Comparison of ENCODE assay signal across 8 cellular contexts in genomic region chr7:98280791-98281756, GRCh38. TPM values are rescaled to one million over a fixed set of nuclear protein-coding genes. Genes with fewer than 3 reads are reported as not detected.
DNase-seq lines count a peak whose midpoint lies in the region; ATAC-seq and TF ChIP-seq lines count a peak whose summit lies in the region.

TSS of gene BRI3 (plus strand) at chr7:98281686. CDS start at chr7:98281796, 110 bp downstream.

- in situ Hi-C loops in GM23248 (cut with MboI), result loop anchor here (25.0 kb wide), 1 partner anchor 456 kb away; no protein-coding TSS in a partner anchor

- ATAC-seq in foreskin keratinocyte, result peak; percentile 60

- H3K4me3 ChIP-seq in GM23248 (peak within 1 kb of the TSS; percentile 86), Loucy (ENCODE audit: low read length, poor library complexity, severe bottlenecking) (peak within 1 kb of the TSS; percentile 95), neuron (ENCODE audit: low read length) (peak within 1 kb of the TSS; percentile 68), subcutaneous abdominal adipose tissue (ENCODE audit: low read depth in 1 of 5, low read length in 5 of 5) (peak within 1 kb of the TSS; percentile 81 to 87 (median 85))

- no peaks in the 10 kb centered on the region for H4K20me1 ChIP-seq in GM23248 (ENCODE audit: insufficient read depth)
- H4K20me1 ChIP-seq in Loucy (ENCODE audit: insufficient read depth, low read length, poor library complexity, severe bottlenecking), result peaks cover 32% of the 10 kb centered on the region

- H3K9me2 ChIP-seq in GM23248 (ENCODE audit: insufficient read depth) (no peaks in the 10 kb centered on the region), Loucy (replicated peaks; ENCODE audit: low read depth, low read length) (no peaks in the 10 kb centered on the region)

- H3K4me1 ChIP-seq in GM23248 (ENCODE audit: insufficient read depth) (peaks cover 15% of the 10 kb centered on the region), Loucy (ENCODE audit: insufficient read depth, low read length, poor library complexity, severe bottlenecking) (peaks cover 35% of the 10 kb centered on the region), foreskin keratinocyte (peaks cover 17% of the 10 kb centered on the region), neuron (ENCODE audit: insufficient read depth, low read length) (peaks cover 40% of the 10 kb centered on the region), subcutaneous abdominal adipose tissue (ENCODE audit: control insufficient read depth in 5 of 5, insufficient read depth in 5 of 5, low read length in 5 of 5) (peaks cover 8 to 57% (median 53%) of the 10 kb centered on the region in 5 donors)

- H3K9ac ChIP-seq in GM23248 (peak within 1 kb of the TSS; percentile 95), Loucy (ENCODE audit: low read depth, low read length, poor library complexity, severe bottlenecking) (peak within 1 kb of the TSS; percentile 92), subcutaneous abdominal adipose tissue (ENCODE audit: low read length in 5 of 5) (peak within 1 kb of the TSS; percentile 38 to 97 (median 93))

- peaks cover 14% of the 10 kb centered on the region for H3F3A ChIP-seq in GM23248 (ENCODE audit: insufficient read depth)
- H3F3A ChIP-seq in Loucy (ENCODE audit: low read depth), result no peaks in the 10 kb centered on the region

- H3K36me3 ChIP-seq in GM23248 (ENCODE audit: low read depth) (no peaks in the 10 kb centered on the region; the same call in 1 of the 2 replicates), Loucy (ENCODE audit: insufficient read depth, low read length) (no peaks in the 10 kb centered on the region), neuron (ENCODE audit: insufficient read depth, low read length) (peaks cover 13% of the 10 kb centered on the region), subcutaneous abdominal adipose tissue (ENCODE audit: control insufficient read depth in 5 of 5, insufficient read depth in 5 of 5, low read length in 5 of 5) (no peaks in the 10 kb centered on the region)

- H3K9me3 ChIP-seq in GM23248 (ENCODE audit: low read depth), result no peaks in the 10 kb centered on the region
- H3K9me3 ChIP-seq in Loucy (ENCODE audit: insufficient read depth, low read depth, low read length), result no peaks in the 10 kb centered on the region
- H3K9me3 ChIP-seq in neuron (ENCODE audit: low read length), result no peaks in the 10 kb centered on the region
- H3K9me3 ChIP-seq in subcutaneous abdominal adipose tissue (ENCODE audit: control insufficient read depth in 5 of 5, low read length in 5 of 5), result no peaks in the 10 kb centered on the region

- 1 to 4% methylated on average over 24 to 61 of the region's 92 CpGs for WGBS in GM23248 (ENCODE audit: low coverage in 1 of 2, low lambda C conversion rate in 2 of 2, missing lambda C conversion rate in 2 of 2), 2 experiments

- H3K27me3 ChIP-seq in GM23248 (replicated peaks; ENCODE audit: insufficient read depth) (no peaks in the 10 kb centered on the region), Loucy (ENCODE audit: insufficient read depth, low read length, poor library complexity, severe bottlenecking) (no peaks in the 10 kb centered on the region), foreskin keratinocyte (no peaks in the 10 kb centered on the region), neuron (ENCODE audit: insufficient read depth, low read length) (no peaks in the 10 kb centered on the region), subcutaneous abdominal adipose tissue (ENCODE audit: control insufficient read depth in 5 of 5, insufficient read depth in 4 of 5, low read length in 5 of 5) (no peaks in the 10 kb centered on the region)

- DNase-seq in Daoy (ENCODE audit: low read depth) (peak; percentile 91), GM23248 (peak; percentile 96), SHP77 treated with DMSO at 0.1 percent for 48 hours (lab: John Stamatoyannopoulos, UW) (peak; percentile 24), activated gamma-delta T cell treated with Interleukin-2 at 50 U/mL for 16 hours (peak; percentile 90), foreskin keratinocyte (peak in 1 of 2 donors; percentile 40)

- H3K79me2 ChIP-seq in GM23248 (ENCODE audit: insufficient read depth) (peaks cover 42% of the 10 kb centered on the region), Loucy (ENCODE audit: insufficient read depth, low read length) (peaks cover 37% of the 10 kb centered on the region; the same call in 1 of the 2 replicates)

- TF ChIP-seq CTCF in Loucy (conservative IDR thresholded peaks at IDR 0.05; ENCODE audit: low read length) (no peak), foreskin keratinocyte (conservative IDR thresholded peaks at IDR 0.05) (no peak)

- H2AFZ ChIP-seq in GM23248 (peak within 1 kb of the TSS; percentile 85), Loucy (ENCODE audit: low read length) (peak within 1 kb of the TSS; percentile 100), neuron (ENCODE audit: low read depth, low read length) (peak within 1 kb of the TSS; percentile 97)

- H3K27ac ChIP-seq in GM23248 (peak within 1 kb of the TSS; percentile 89), foreskin keratinocyte (peak within 1 kb of the TSS; percentile 91), subcutaneous abdominal adipose tissue (ENCODE audit: low read depth, low read length) (peak within 1 kb of the TSS; percentile 97)

- H3K4me2 ChIP-seq in GM23248 (ENCODE audit: unreplicated experiment) (peak within 1 kb of the TSS; percentile 98), Loucy (ENCODE audit: low read depth, low read length, poor library complexity, severe bottlenecking) (peak within 1 kb of the TSS; percentile 100)

RNA-seq across cellular contexts. Expression of gene BRI3, which starts in this region (rescaled TPM):
- 9.6 and 14.4 TPM in 2 replicates for total RNA-seq in Daoy (2014; rRNA removed; shearing (Covaris generic))
- 56.5 and 73.3 TPM in 2 replicates for total RNA-seq in GM23248 (2014; rRNA removed; shearing (Covaris generic))
- polyA plus RNA-seq in GM23248 (2016; fragmentation: Nextera tagmentation; extraction: Ambion mirVana), result 195 and 315 TPM in 2 replicates
- 60.4 and 62.7 TPM in 2 replicates for total RNA-seq in foreskin keratinocyte
- polyA plus RNA-seq in foreskin keratinocyte, result 110 and 119 TPM in 2 replicates
